ENCODE assay signal across 24 cellular contexts in genomic region chr17:58231644-58232043, GRCh38. TPM values are rescaled to one million over a fixed set of nuclear protein-coding genes. Genes with fewer than 3 reads are reported as not detected.
DNase-seq lines count a peak whose midpoint lies in the region; ATAC-seq and TF ChIP-seq lines count a peak whose summit lies in the region.
"Had no signal": no experiment of that assay in that cellular context is flagged by ENCODE, and none has a peak within 500 bp of the region (broad histone marks: within the 10 kb centered on the region; RNA-seq: fewer than 3 reads in every experiment).

No MANE protein-coding gene starts in this region.

- ATAC-seq in HG02885 (IDR thresholded peaks at IDR 0.05; ENCODE audit: poor library complexity, unreplicated experiment), result no peak
- ATAC-seq: left ventricle myocardium superior, T-helper 17 cell had no signal

- H3K36me3 ChIP-seq in spleen, result no peaks in the 10 kb centered on the region
- H3K36me3 ChIP-seq: right lobe of liver had no signal

- H3K27ac ChIP-seq in spleen, result peak overlapping the region in 5 of 8 donors; percentile 29 to 77 (median 57)
- H3K27ac ChIP-seq: right lobe of liver had no signal

- peaks cover 0 to 17% (median 0%) of the 10 kb centered on the region in 7 donors for H3K27me3 ChIP-seq in spleen (replicated peaks in 1 of 7)
- H3K27me3 ChIP-seq: right lobe of liver had no signal

- TF ChIP-seq POLR2A in spleen (IDR thresholded peaks at IDR 0.05), result no peak

- TF ChIP-seq CTCF in foreskin fibroblast (IDR thresholded peaks at IDR 0.05; ENCODE audit: low read depth, low read length) (no peak), spleen (IDR thresholded peaks at IDR 0.05 in 8 of 11, conservative IDR thresholded peaks at IDR 0.05 in 3 of 11) (no peak)

- H3K4me1 ChIP-seq in spleen, result peaks cover 0 to 33% (median 19%) of the 10 kb centered on the region in 6 donors
- H3K4me1 ChIP-seq: right lobe of liver had no signal

- H3K4me3 ChIP-seq in foreskin fibroblast (ENCODE audit: low read depth in 1 of 2, low read length in 2 of 2), result no peak overlapping the region
- H3K4me3 ChIP-seq in spleen, result no peak overlapping the region
- H3K4me3 ChIP-seq: right lobe of liver had no signal

- no peaks in the 10 kb centered on the region for H3K9me3 ChIP-seq in spleen
- H3K9me3 ChIP-seq: right lobe of liver had no signal

- peak; percentile 69 for DNase-seq in EH (ENCODE audit: low read depth)
- peak; percentile 45 for DNase-seq in LHCN-M2 (ENCODE audit: low read depth)
- peak; percentile 24 to 44 for DNase-seq in foreskin fibroblast
- no peak for DNase-seq in spleen
- DNase-seq in NCI-H2081 (lab: John Stamatoyannopoulos, UW), result no peak
- no peak for DNase-seq in retina
- DNase-seq: activated naive CD8-positive, alpha-beta T cell treated with anti-CD3 and anti-CD28 coated beads, Interleukin-2, amount 10 ng/mL, durations not matched to agents 7 days and 5 days; dermis blood vessel endothelial cell; DMS153; H7; KBM-7; left ventricle myocardium superior; NCI-H1105; NCI-H2107; NCI-H524 treated with DMSO at 0.1 percent for 48 hours; right lobe of liver; SIG-M5; stimulated activated CD4-positive, alpha-beta T cell treated with anti-CD3 and anti-CD28 coated beads, Interleukin-4, amount 100 ng/mL, for 1 hour; T-helper 17 cell had no signal

- 43 to 60% (median 49%) methylated on average over 2 of the region's 2 CpGs for WGBS in spleen, 5 donors

- intact Hi-C loops in spleen (cut with DNase I; ENCODE audit: low total_unique reads), result no loop called here

RNA-seq across cellular contexts. Expression of gene LPO, which starts 6.7 kb away (rescaled TPM):
- not detected in 2 replicates for total RNA-seq in LHCN-M2 (2014; rRNA removed)
- not detected for polyA plus RNA-seq in LHCN-M2 (2012)
- not detected for total RNA-seq in spleen
- under 1 TPM; 0.02 to 0.10 (median 0.06) TPM for polyA plus RNA-seq in spleen
- total RNA-seq: activated CD8-positive, alpha-beta memory T cell treated with anti-CD3 and anti-CD28 coated beads for 36 hours; activated naive CD8-positive, alpha-beta T cell treated with anti-CD3 and anti-CD28 coated beads, Interleukin-2, amount 10 ng/mL, durations not matched to agents 7 days and 5 days; bronchial epithelial cell; glomerular endothelial cell; H7; left ventricle myocardium superior; osteocyte; right lobe of liver had no signal

RNA-seq across cellular contexts. Expression of gene MKS1, which starts 12.6 kb away (rescaled TPM):
- total RNA-seq in LHCN-M2 (2014; rRNA removed), result 13.8 and 15.5 TPM in 2 replicates
- polyA plus RNA-seq in LHCN-M2 (2012), result 10.5 TPM
- 10 to 100 TPM; 11.5 to 17.1 (median 13.7) TPM for total RNA-seq in spleen
- 10 to 100 TPM in 1 of 3 donors, 1 to 10 TPM in 2; 8.1 to 10.4 (median 9.5) TPM for polyA plus RNA-seq in spleen

RNA-seq across cellular contexts. Expression of gene EPX, which starts 39.1 kb away (rescaled TPM):
- total RNA-seq in LHCN-M2 (2014; rRNA removed) (not detected in 2 replicates), spleen (1 to 10 TPM in 5 of 7 donors, under 1 TPM in 1, not detected in 1; 0.86 to 3.9 (median 2.4) TPM)
- polyA plus RNA-seq in LHCN-M2 (2012), result not detected
- polyA plus RNA-seq in spleen, result under 1 TPM; 0.24 to 0.41 (median 0.26) TPM
- total RNA-seq: activated CD8-positive, alpha-beta memory T cell treated with anti-CD3 and anti-CD28 coated beads for 36 hours; activated naive CD8-positive, alpha-beta T cell treated with anti-CD3 and anti-CD28 coated beads, Interleukin-2, amount 10 ng/mL, durations not matched to agents 7 days and 5 days; bronchial epithelial cell; dermis blood vessel endothelial cell; glomerular endothelial cell; H7; left ventricle myocardium superior; osteocyte; T-helper 17 cell had no signal

RNA-seq across cellular contexts. Expression of gene MPO, which starts 49.1 kb away (rescaled TPM):
- not detected in 2 replicates for total RNA-seq in LHCN-M2 (2014; rRNA removed)
- polyA plus RNA-seq in LHCN-M2 (2012), result not detected
- 10 to 100 TPM in 5 of 7 donors, 1 to 10 TPM in 2; 5.8 to 75.7 (median 15.2) TPM for total RNA-seq in spleen
- 1 to 10 TPM in 2 of 3 donors, under 1 TPM in 1; 0.52 to 2.2 (median 2.0) TPM for polyA plus RNA-seq in spleen
- total RNA-seq: activated CD8-positive, alpha-beta memory T cell treated with anti-CD3 and anti-CD28 coated beads for 36 hours; activated naive CD8-positive, alpha-beta T cell treated with anti-CD3 and anti-CD28 coated beads, Interleukin-2, amount 10 ng/mL, durations not matched to agents 7 days and 5 days; bronchial epithelial cell; dermis blood vessel endothelial cell; H7; osteocyte had no signal

Comparison
In these comparisons a context has a peak if more than half of its experiments do, and no peak if none do; other contexts are left out.
1. DNase-seq: peak in EH (single experiment), LHCN-M2 (single experiment) and foreskin fibroblast (2 of 2); none in spleen (single experiment), NCI-H2081 (0 of 2) and retina (single experiment).